In the genomic region with DNA sequence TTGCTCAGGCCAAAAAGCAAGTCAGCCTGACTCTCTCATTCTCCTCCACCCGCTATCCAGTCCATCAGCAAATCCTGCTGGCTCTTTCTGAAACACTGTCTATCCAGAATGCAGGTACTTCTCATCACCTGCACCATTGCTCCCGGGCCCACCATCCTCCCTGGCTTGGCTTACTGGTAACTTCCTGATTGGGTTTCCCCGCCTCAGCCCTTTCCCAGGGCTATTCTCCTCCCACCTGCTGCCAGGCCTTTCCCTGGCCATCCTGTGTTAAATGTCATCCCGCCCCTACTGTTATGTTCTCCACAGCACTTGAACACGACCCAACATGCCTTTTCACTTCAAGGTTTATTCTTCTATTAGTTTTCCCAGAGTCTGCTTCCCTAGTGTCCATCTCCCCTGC, we compare ENCODE assay signal across 16 cellular contexts.
DNase-seq lines count a peak whose midpoint lies in the region; ATAC-seq and TF ChIP-seq lines count a peak whose summit lies in the region.
"Had no signal": no experiment of that assay in that cellular context is flagged by ENCODE, and none has a peak within 500 bp of the region (broad histone marks: within the 10 kb centered on the region; RNA-seq: fewer than 3 reads in every experiment).

No MANE protein-coding gene starts in this region.

- 0 out of 2 replicates have a peak, but pooled peaks cover 4% of the 10 kb centered on the region for H3F3A ChIP-seq in GM23338 (replicated peaks; ENCODE audit: low read depth)

- H2AFZ ChIP-seq in GM23338 = no peak overlapping the region

- no peak for TF ChIP-seq POLR2A in testis (IDR thresholded peaks at IDR 0.05)

- no peaks in the 10 kb centered on the region for H3K9me2 ChIP-seq in GM23338 (ENCODE audit: insufficient read depth)

- H3K27me3 ChIP-seq in GM23338 (ENCODE audit: insufficient read depth) (no peaks in the 10 kb centered on the region), testis (no peaks in the 10 kb centered on the region)
- H3K27me3 ChIP-seq: adrenal gland; BLaER1 treated with 17β-estradiol and CSF1 and Interleukin-3, amounts not matched to agents 10 nM and 100 nM; gastroesophageal sphincter; ovary; SJCRH30 had no signal

- intact Hi-C loops in mucosa of descending colon (cut with DNase I, micrococcal nuclease) = no loop called here
- intact Hi-C loops in testis (cut with DNase I; ENCODE audit: low total_unique reads) = no loop called here
- intact Hi-C loops in natural killer cell (cut with micrococcal nuclease) = no loop called here

- H3K27me3 Mint-ChIP-seq in GM23338 (ENCODE audit: insufficient read depth, low read depth, poor library complexity) (peaks cover 4% of the 10 kb centered on the region), T-helper 17 cell (no peaks in the 10 kb centered on the region), natural killer cell (ENCODE audit: low read depth in 2 of 2) (no peaks in the 10 kb centered on the region)
- H3K27me3 Mint-ChIP-seq: stimulated activated naive B cell treated with anti-CD40 and anti-IgM and Interleukin-4, amounts not matched to agents 10 μg/mL and 1 μg/mL and 100 μg/mL, for 72 hours had no signal

- H3K4me1 Mint-ChIP-seq in GM23338 (peaks cover 37% of the 10 kb centered on the region), T-helper 17 cell (peaks cover 16% of the 10 kb centered on the region), natural killer cell (no peaks in the 10 kb centered on the region)

- H3K27ac ChIP-seq in GM23338 (ENCODE audit: low read depth) = peak overlapping the region; percentile 62
- H3K27ac ChIP-seq in testis = no peak overlapping the region
- H3K27ac ChIP-seq: adrenal gland; BLaER1 treated with 17β-estradiol and CSF1 and Interleukin-3, amounts not matched to agents 10 nM and 100 nM; gastroesophageal sphincter; KMS-11; ovary; SJCRH30 had no signal

- H3K4me1 ChIP-seq in GM23338 (ENCODE audit: insufficient read depth) (peaks cover 35% of the 10 kb centered on the region), mucosa of descending colon (ENCODE audit: low read depth) (no peaks in the 10 kb centered on the region), testis (peaks cover 6% of the 10 kb centered on the region)
- H3K4me1 ChIP-seq: SJCRH30 had no signal

- H3K79me2 ChIP-seq in GM23338 (replicated peaks; ENCODE audit: insufficient read depth) = no peaks in the 10 kb centered on the region

- peak; percentile 57 for DNase-seq in GM23338 (ENCODE audit: low spot score)
- peak; percentile 77 for DNase-seq in NCI-H1105 treated with DMSO at 0.1 percent for 48 hours (lab: John Stamatoyannopoulos, UW)
- no peak for DNase-seq in T-helper 17 cell
- DNase-seq in mucosa of descending colon = no peak
- DNase-seq in testis = no peak
- no peak for DNase-seq in NCI-H524 (lab: John Stamatoyannopoulos, UW)
- DNase-seq in natural killer cell = no peak
- DNase-seq: adrenal gland; NCI-H146; ovary; SJCRH30; small intestine; stimulated activated naive B cell treated with anti-CD40 and anti-IgM and Interleukin-4, amounts not matched to agents 10 μg/mL and 1 μg/mL and 100 μg/mL, for 72 hours had no signal

- no peak overlapping the region; the same call in 2 of the 3 replicates for H3K4me3 Mint-ChIP-seq in GM23338
- H3K4me3 Mint-ChIP-seq in T-helper 17 cell = no peak overlapping the region
- H3K4me3 Mint-ChIP-seq in natural killer cell = no peak overlapping the region
- H3K4me3 Mint-ChIP-seq: stimulated activated naive B cell treated with anti-CD40 and anti-IgM and Interleukin-4, amounts not matched to agents 10 μg/mL and 1 μg/mL and 100 μg/mL, for 72 hours had no signal

- H3K27ac Mint-ChIP-seq in GM23338 = no peak overlapping the region; the same call in 1 of the 2 replicates
- peak overlapping the region; percentile 82 for H3K27ac Mint-ChIP-seq in T-helper 17 cell
- H3K27ac Mint-ChIP-seq in natural killer cell = no peak overlapping the region
- H3K27ac Mint-ChIP-seq: stimulated activated naive B cell treated with anti-CD40 and anti-IgM and Interleukin-4, amounts not matched to agents 10 μg/mL and 1 μg/mL and 100 μg/mL, for 72 hours had no signal

- no peaks in the 10 kb centered on the region for H3K9me3 Mint-ChIP-seq in GM23338
- H3K9me3 Mint-ChIP-seq in natural killer cell = no peaks in the 10 kb centered on the region
- H3K9me3 Mint-ChIP-seq: stimulated activated naive B cell treated with anti-CD40 and anti-IgM and Interleukin-4, amounts not matched to agents 10 μg/mL and 1 μg/mL and 100 μg/mL, for 72 hours had no signal

- no peak for TF ChIP-seq CTCF in GM23338 (conservative IDR thresholded peaks at IDR 0.05; ENCODE audit: low read depth in 2 of 2)
- no peak for TF ChIP-seq CTCF in mucosa of descending colon (IDR thresholded peaks at IDR 0.05)
- TF ChIP-seq CTCF in testis (IDR thresholded peaks at IDR 0.05) = no peak
- no peak for TF ChIP-seq CTCF in natural killer cell (IDR thresholded peaks at IDR 0.05)

- H4K20me1 ChIP-seq in GM23338 (replicated peaks; ENCODE audit: insufficient read depth) = no peaks in the 10 kb centered on the region
- H4K20me1 ChIP-seq: BLaER1 treated with 17β-estradiol and CSF1 and Interleukin-3, amounts not matched to agents 10 nM and 100 nM had no signal

- H3K9me3 ChIP-seq in T-helper 17 cell (ENCODE audit: control insufficient read depth, low read length, poor library complexity, severe bottlenecking) (no peaks in the 10 kb centered on the region), mucosa of descending colon (no peaks in the 10 kb centered on the region), testis (no peaks in the 10 kb centered on the region)
- H3K9me3 ChIP-seq: adrenal gland; BLaER1 treated with 17β-estradiol and CSF1 and Interleukin-3, amounts not matched to agents 10 nM and 100 nM; gastroesophageal sphincter; ovary; SJCRH30 had no signal

- ATAC-seq in GM23338 (peak; percentile 84), T-helper 17 cell (no peak), mucosa of descending colon (peak; percentile 46), natural killer cell (no peak)
- ATAC-seq: gastroesophageal sphincter; stimulated activated naive B cell treated with anti-CD40 and anti-IgM and Interleukin-4, amounts not matched to agents 10 μg/mL and 1 μg/mL and 100 μg/mL, for 72 hours had no signal

- H3K4me2 ChIP-seq in GM23338 = peak overlapping the region; percentile 23; the same call in 1 of the 2 replicates
- H3K4me2 ChIP-seq: BLaER1 treated with 17β-estradiol and CSF1 and Interleukin-3, amounts not matched to agents 10 nM and 100 nM; KMS-11 had no signal

- H3K36me3 Mint-ChIP-seq in GM23338 (ENCODE audit: low read depth) (no peaks in the 10 kb centered on the region), T-helper 17 cell (ENCODE audit: low read depth) (peaks cover 2% of the 10 kb centered on the region), natural killer cell (no peaks in the 10 kb centered on the region)
- H3K36me3 Mint-ChIP-seq: stimulated activated naive B cell treated with anti-CD40 and anti-IgM and Interleukin-4, amounts not matched to agents 10 μg/mL and 1 μg/mL and 100 μg/mL, for 72 hours had no signal

- WGBS in testis, 2 donors = 83 to 85% methylated on average over 5 of the region's 5 CpGs

- H3K36me3 ChIP-seq in GM23338 (ENCODE audit: insufficient read depth) = no peaks in the 10 kb centered on the region
- no peaks in the 10 kb centered on the region for H3K36me3 ChIP-seq in mucosa of descending colon (ENCODE audit: low read depth)
- no peaks in the 10 kb centered on the region for H3K36me3 ChIP-seq in testis (ENCODE audit: low read depth, missing control alignments)
- H3K36me3 ChIP-seq: adrenal gland; BLaER1 treated with 17β-estradiol and CSF1 and Interleukin-3, amounts not matched to agents 10 nM and 100 nM; gastroesophageal sphincter; ovary; SJCRH30 had no signal

- H3K4me3 ChIP-seq in GM23338 (no peak overlapping the region), mucosa of descending colon (no peak overlapping the region), testis (no peak overlapping the region)
- H3K4me3 ChIP-seq: adrenal gland; BLaER1 treated with 17β-estradiol and CSF1 and Interleukin-3, amounts not matched to agents 10 nM and 100 nM; gastroesophageal sphincter; ovary; SJCRH30 had no signal

TF ChIP-seq in GM23338, 12 proteins besides CTCF, POLR2A, EP300 and RAD21 (continues in another document):
- TF ChIP-seq EZH2phosphoT487 (IDR thresholded peaks at IDR 0.05; ENCODE audit: unreplicated experiment) = no peak
- no peak for TF ChIP-seq JUNB (IDR thresholded peaks at IDR 0.05; ENCODE audit: unreplicated experiment)
- no peak for TF ChIP-seq ZNF114 (CRISPR knock-in tag; IDR thresholded peaks at IDR 0.05)
- no peak for TF ChIP-seq ZNF331 (CRISPR knock-in tag; IDR thresholded peaks at IDR 0.05; ENCODE audit: low read depth)
- no peak for TF ChIP-seq POLR2AphosphoS5 (IDR thresholded peaks at IDR 0.05; ENCODE audit: low read depth)
- TF ChIP-seq, protein P1, sequence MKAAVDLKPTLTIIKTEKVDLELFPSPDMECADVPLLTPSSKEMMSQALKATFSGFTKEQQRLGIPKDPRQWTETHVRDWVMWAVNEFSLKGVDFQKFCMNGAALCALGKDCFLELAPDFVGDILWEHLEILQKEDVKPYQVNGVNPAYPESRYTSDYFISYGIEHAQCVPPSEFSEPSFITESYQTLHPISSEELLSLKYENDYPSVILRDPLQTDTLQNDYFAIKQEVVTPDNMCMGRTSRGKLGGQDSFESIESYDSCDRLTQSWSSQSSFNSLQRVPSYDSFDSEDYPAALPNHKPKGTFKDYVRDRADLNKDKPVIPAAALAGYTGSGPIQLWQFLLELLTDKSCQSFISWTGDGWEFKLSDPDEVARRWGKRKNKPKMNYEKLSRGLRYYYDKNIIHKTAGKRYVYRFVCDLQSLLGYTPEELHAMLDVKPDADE (IDR thresholded peaks at IDR 0.05) = no peak
- TF ChIP-seq NANOG (IDR thresholded peaks at IDR 0.05; ENCODE audit: borderline replicate concordance) = no peak

Comparison
In these comparisons a context has a peak if more than half of its experiments do, and no peak if none do; other contexts are left out.
1. ATAC-seq: peak in GM23338 (single experiment) and mucosa of descending colon (single experiment); none in T-helper 17 cell (single experiment) and natural killer cell (0 of 3).
2. DNase-seq: peak in GM23338 (single experiment) and NCI-H1105 treated with DMSO at 0.1 percent for 48 hours (single experiment); none in T-helper 17 cell (0 of 3), mucosa of descending colon (0 of 3), testis (single experiment), NCI-H524 (0 of 2) and natural killer cell (single experiment).